ENCODE assay signal across 22 cellular contexts in the genomic region with DNA sequence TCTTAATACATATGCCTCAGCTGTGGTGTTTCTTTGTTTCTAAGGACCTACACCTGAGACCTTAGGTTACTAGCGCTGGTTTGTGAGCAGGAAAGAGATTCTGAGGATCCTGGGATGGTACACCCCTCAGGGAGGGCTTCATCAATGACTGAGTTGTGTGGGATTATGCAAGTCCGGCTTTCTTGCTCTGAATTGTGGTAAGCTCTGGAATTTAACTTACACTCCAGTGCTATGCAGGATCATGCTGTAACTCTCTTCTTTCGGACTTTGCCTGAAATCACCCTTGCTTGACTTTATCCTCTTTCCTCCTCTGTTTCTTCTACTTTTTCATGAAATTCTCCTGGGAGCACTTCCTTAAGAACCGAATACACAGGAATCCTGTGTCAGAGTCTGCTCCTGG.
"Had no signal": no experiment of that assay in that cellular context is flagged by ENCODE, and none has a peak within 500 bp of the region (broad histone marks: within the 10 kb centered on the region; RNA-seq: fewer than 3 reads in every experiment).

No MANE protein-coding gene starts in this region.

- DNase-seq: activated CD4-positive, CD25-positive, alpha-beta regulatory T cell treated with anti-CD3 and anti-CD28 coated beads, Interleukin-2, amount 50 U/mL, for 72 hours; activated naive CD4-positive, alpha-beta T cell; activated naive CD8-positive, alpha-beta T cell treated with anti-CD3 and anti-CD28 coated beads, Interleukin-2, amount 10 ng/mL, durations not matched to agents 7 days and 5 days; activated T-cell treated with anti-CD3 and anti-CD28 coated beads for 4 hours; central memory CD4-positive, alpha-beta T cell; effector CD4-positive, alpha-beta T cell; esophagus squamous epithelium; kidney glomerular epithelial cell; left ventricle myocardium superior; natural killer cell; right cardiac atrium; stimulated activated CD4-positive, alpha-beta T cell treated with anti-CD3 and anti-CD28 coated beads, Interleukin-4, amount 100 ng/mL, for 4 hours; stimulated activated CD8-positive, alpha-beta memory T cell treated with anti-CD3 and anti-CD28 coated beads, Interleukin-4, amount 100 ng/mL, for 48 hours; stimulated activated naive CD8-positive, alpha-beta T cell treated with anti-CD3 and anti-CD28 coated beads, Interleukin-15, Interleukin-2, amounts not matched to agents 100 U/mL and 50 U/mL, for 24 hours; T-cell; T-helper 9 cell had no signal

- H3K36me3 Mint-ChIP-seq: activated naive CD8-positive, alpha-beta T cell treated with anti-CD3 and anti-CD28 coated beads, Interleukin-2, amount 10 ng/mL, durations not matched to agents 7 days and 5 days; natural killer cell; T-cell; type B pancreatic cell had no signal

- H3K27me3 ChIP-seq: esophagus squamous epithelium, hepatocyte, neutrophil, suprapubic skin had no signal

- H3K27ac ChIP-seq: coronary artery, esophagus squamous epithelium, hepatocyte, neutrophil, suprapubic skin had no signal

- H3K4me3 ChIP-seq: coronary artery, esophagus squamous epithelium, hepatocyte, smooth muscle cell, suprapubic skin had no signal

- H3K4me1 Mint-ChIP-seq: activated naive CD8-positive, alpha-beta T cell treated with anti-CD3 and anti-CD28 coated beads, Interleukin-2, amount 10 ng/mL, durations not matched to agents 7 days and 5 days; natural killer cell; T-cell had no signal

- H3K36me3 ChIP-seq: esophagus squamous epithelium, neutrophil, suprapubic skin had no signal

- H3K4me1 ChIP-seq: esophagus squamous epithelium, suprapubic skin had no signal

- H3K27ac Mint-ChIP-seq: activated naive CD8-positive, alpha-beta T cell treated with anti-CD3 and anti-CD28 coated beads, Interleukin-2, amount 10 ng/mL, durations not matched to agents 7 days and 5 days; natural killer cell; T-cell; type B pancreatic cell had no signal

- H3K9me3 Mint-ChIP-seq: activated naive CD8-positive, alpha-beta T cell treated with anti-CD3 and anti-CD28 coated beads, Interleukin-2, amount 10 ng/mL, durations not matched to agents 7 days and 5 days; type B pancreatic cell had no signal

- H3K4me3 Mint-ChIP-seq: activated naive CD8-positive, alpha-beta T cell treated with anti-CD3 and anti-CD28 coated beads, Interleukin-2, amount 10 ng/mL, durations not matched to agents 7 days and 5 days; natural killer cell; T-cell; type B pancreatic cell had no signal

- H3K27me3 Mint-ChIP-seq: T-cell, type B pancreatic cell had no signal

- H3K9me3 ChIP-seq: esophagus squamous epithelium, neutrophil, suprapubic skin had no signal
